8 cellular contexts compared by ENCODE assay signal in genomic region chr16:58732545-58733247, GRCh38.
DNase-seq lines count a peak whose midpoint lies in the region; ATAC-seq and TF ChIP-seq lines count a peak whose summit lies in the region.

No MANE protein-coding gene starts in this region.

- H3K4me3 ChIP-seq in SK-N-MC (peak overlapping the region; percentile 82), fibroblast of mammary gland (ENCODE audit: control insufficient read depth, low read depth, low read length) (peak overlapping the region; percentile 85)

- no peak for TF ChIP-seq CTCF in fibroblast of mammary gland (conservative IDR thresholded peaks at IDR 0.05; ENCODE audit: control insufficient read depth, insufficient read depth, low read depth, low read length)

- H3K4me1 Mint-ChIP-seq in activated naive CD4-positive, alpha-beta T cell treated with anti-CD3 and anti-CD28 coated beads, Interleukin-2, amount 50 U/mL, for 24 hours = peaks cover 59% of the 10 kb centered on the region

- no peak overlapping the region for H3K27ac ChIP-seq in SK-N-MC

- peak overlapping the region; percentile 91 for H3K4me3 Mint-ChIP-seq in activated naive CD4-positive, alpha-beta T cell treated with anti-CD3 and anti-CD28 coated beads, Interleukin-2, amount 50 U/mL, for 24 hours

- H3K27ac Mint-ChIP-seq in activated naive CD4-positive, alpha-beta T cell treated with anti-CD3 and anti-CD28 coated beads, Interleukin-2, amount 50 U/mL, for 24 hours = peak overlapping the region; percentile 80

- H3K9ac ChIP-seq in SK-N-MC (ENCODE audit: insufficient read length) = peak overlapping the region; percentile 76

- DNase-seq in activated naive CD4-positive, alpha-beta T cell (lab: John Stamatoyannopoulos, UW) = no peak
- no peak for DNase-seq in SK-N-MC (ENCODE audit: low read depth, low spot score)
- peak; percentile 80 for DNase-seq in fibroblast of mammary gland (ENCODE audit: low read depth)
- peak; percentile 8 for DNase-seq in retina
- DNase-seq in NCI-H2107 treated with DMSO at 0.1 percent for 48 hours (lab: John Stamatoyannopoulos, UW; ENCODE audit: unreplicated experiment) = no peak
- DNase-seq in NCI-H1105 (lab: John Stamatoyannopoulos, UW) = no peak

- no peaks in the 10 kb centered on the region for H3K36me3 Mint-ChIP-seq in activated naive CD4-positive, alpha-beta T cell treated with anti-CD3 and anti-CD28 coated beads, Interleukin-2, amount 50 U/mL, for 24 hours

- H3K9me3 ChIP-seq in SK-N-MC (ENCODE audit: low read depth, low read length) = no peaks in the 10 kb centered on the region

- H3K36me3 ChIP-seq in SK-N-MC (ENCODE audit: insufficient read depth, low read length) = no peaks in the 10 kb centered on the region

- ATAC-seq in HG02938 (IDR thresholded peaks at IDR 0.05; ENCODE audit: unreplicated experiment) = peak; percentile 50

- no peaks in the 10 kb centered on the region for H3K27me3 Mint-ChIP-seq in activated naive CD4-positive, alpha-beta T cell treated with anti-CD3 and anti-CD28 coated beads, Interleukin-2, amount 50 U/mL, for 24 hours

- H3K9me3 Mint-ChIP-seq in activated naive CD4-positive, alpha-beta T cell treated with anti-CD3 and anti-CD28 coated beads, Interleukin-2, amount 50 U/mL, for 24 hours = no peaks in the 10 kb centered on the region

Comparison
In these comparisons a context has a peak if more than half of its experiments do, and no peak if none do; other contexts are left out.
1. DNase-seq: peak in fibroblast of mammary gland (single experiment) and retina (single experiment); none in activated naive CD4-positive, alpha-beta T cell (0 of 4), SK-N-MC (single experiment), NCI-H2107 treated with DMSO at 0.1 percent for 48 hours (single experiment) and NCI-H1105 (single experiment).